In the genomic region with DNA sequence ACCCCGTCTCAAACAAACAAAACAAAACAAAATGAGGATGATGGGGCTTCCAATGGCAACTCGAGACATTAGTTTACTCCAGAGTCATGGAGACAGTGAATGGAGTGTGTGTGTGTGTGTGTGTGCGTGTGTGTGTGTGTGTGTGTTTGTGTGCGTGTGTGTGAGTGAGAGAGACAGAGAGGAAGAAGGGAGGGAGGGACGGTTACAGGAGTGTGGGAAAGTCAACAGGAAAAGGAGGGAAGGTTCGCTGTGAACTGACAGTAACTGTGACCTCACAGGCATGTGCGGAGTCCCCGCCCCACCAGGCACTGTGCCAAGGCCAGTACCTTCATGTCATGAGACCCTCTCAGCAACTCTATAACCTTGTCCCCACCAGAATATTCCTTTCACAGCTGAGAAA, we compare ENCODE assay signal across 9 cellular contexts. TPM values are rescaled to one million over a fixed set of nuclear protein-coding genes. Genes with fewer than 3 reads are reported as not detected.
DNase-seq lines count a peak whose midpoint lies in the region; TF ChIP-seq lines count a peak whose summit lies in the region.
"Not testable (repeated sequence)": the region's sequence is repeated elsewhere in the genome, so short reads cannot be mapped to it uniquely, and the experiment has no call there.
"Had no signal": no experiment of that assay in that cellular context is flagged by ENCODE, and none has a peak within 500 bp of the region (broad histone marks: within the 10 kb centered on the region; RNA-seq: fewer than 3 reads in every experiment).

No MANE protein-coding gene starts in this region.

- not testable (repeated sequence) for H3K4ac ChIP-seq in neuronal stem cell (ENCODE audit: low read length)

- H4K8ac ChIP-seq in neuronal stem cell (ENCODE audit: low read depth, low read length) = not testable (repeated sequence)

- not testable (repeated sequence) for H3K4me2 ChIP-seq in neuronal stem cell (ENCODE audit: insufficient read depth, low read length, poor library complexity, severe bottlenecking)

- WGBS in neuronal stem cell (ENCODE audit: extremely low coverage in 2 of 2, insufficient read length in 2 of 2, insufficient replicate concordance in 1 of 2), 2 donors = 100% methylated on average over 2 of the region's 8 CpGs; no CpG with 5 or more reads in 1 of the 2 donors

- CTCF ChIA-PET in HEK293 (lab: Yijun Ruan, JAX) = interaction anchor here (0.7 kb wide), 1 partner anchor 16 kb away, joined by 3 read pairs; no protein-coding TSS in a partner anchor

- not testable (repeated sequence) for H3K79me1 ChIP-seq in neuronal stem cell (ENCODE audit: low read depth, low read length)

- H3K27ac ChIP-seq in HEK293 (ENCODE audit: extremely low read depth, low read depth, low read length); neuronal stem cell (replicated peaks; ENCODE audit: low read length): not testable (repeated sequence)
- peak overlapping the region; percentile 46 for H3K27ac ChIP-seq in VCaP

- not testable (repeated sequence) for H2BK15ac ChIP-seq in neuronal stem cell (ENCODE audit: low read length)

- not testable (repeated sequence) for H2AK5ac ChIP-seq in neuronal stem cell (ENCODE audit: low read depth, low read length)

- not testable (repeated sequence) for H2BK12ac ChIP-seq in neuronal stem cell (ENCODE audit: low read length)

- POLR2A ChIA-PET in HEK293 (lab: Yijun Ruan, JAX) = not testable (repeated sequence)

- not testable (repeated sequence) for H3K4me3 ChIP-seq in BE2C (ENCODE audit: low read depth, low read length); HEK293 (ENCODE audit: low read depth, low read length); neuronal stem cell (ENCODE audit: low read length in 2 of 2)

- DNase-seq in BE2C (peak; percentile 70), NCI-H146 treated with DMSO at 0.1 percent for 48 hours (lab: John Stamatoyannopoulos, UW; ENCODE audit: unreplicated experiment) (peak; percentile 28), NCI-H82 (lab: John Stamatoyannopoulos, UW) (peak; percentile 46), dermis microvascular lymphatic vessel endothelial cell (ENCODE audit: low read depth in 2 of 2) (peak; percentile 98), iris pigment epithelial cell (ENCODE audit: low read depth) (peak; percentile 55)
- DNase-seq in neuronal stem cell (ENCODE audit: low spot score) = not testable (repeated sequence)

- not testable (repeated sequence) for H2BK120ac ChIP-seq in neuronal stem cell (ENCODE audit: low read depth, low read length)

- TF ChIP-seq CTCF in BE2C (IDR thresholded peaks at IDR 0.05; ENCODE audit: low read depth, low read length); HEK293 (tag by site-specific recombination; IDR thresholded peaks at IDR 0.05); VCaP (conservative IDR thresholded peaks at IDR 0.05): not testable (repeated sequence)

- H3K23ac ChIP-seq in neuronal stem cell (ENCODE audit: low read depth, low read length, poor library complexity) = not testable (repeated sequence)

- H3K36me3 ChIP-seq in BE2C; HEK293 (ENCODE audit: control insufficient read depth in 2 of 2, insufficient read depth in 1 of 2, low read length in 2 of 2); neuronal stem cell (replicated peaks in 1 of 2; ENCODE audit: control insufficient read depth in 2 of 2, insufficient read depth in 2 of 2, low read length in 2 of 2): not testable (repeated sequence)

- H3K9ac ChIP-seq in neuronal stem cell (ENCODE audit: low read depth, low read length, poor library complexity) = not testable (repeated sequence)

- H3K18ac ChIP-seq in neuronal stem cell (ENCODE audit: low read length) = not testable (repeated sequence)

- H2BK5ac ChIP-seq in neuronal stem cell (ENCODE audit: low read length) = not testable (repeated sequence)

- H3K27me3 ChIP-seq in BE2C; neuronal stem cell (ENCODE audit: control insufficient read depth in 3 of 3, insufficient read depth in 3 of 3, low read depth in 1 of 3, low read length in 3 of 3): not testable (repeated sequence)

- H2AFZ ChIP-seq in neuronal stem cell (ENCODE audit: low read length) = peak overlapping the region; percentile 61

- not testable (repeated sequence) for H3K4me1 ChIP-seq in BE2C; HEK293 (ENCODE audit: control insufficient read depth, insufficient read depth, low read length); neuronal stem cell (ENCODE audit: control insufficient read depth in 2 of 2, insufficient read depth in 1 of 2, low read depth in 1 of 2, low read length in 2 of 2)

- H3K14ac ChIP-seq in neuronal stem cell (ENCODE audit: low read length) = not testable (repeated sequence)

- H4K91ac ChIP-seq in neuronal stem cell (ENCODE audit: low read depth, low read length, poor library complexity) = not testable (repeated sequence)

- H3K9me3 ChIP-seq in BE2C; HEK293 (ENCODE audit: control insufficient read depth, insufficient read depth, low read depth, low read length); neuronal stem cell (replicated peaks in 1 of 2; ENCODE audit: control insufficient read depth in 2 of 2, insufficient read depth in 1 of 2, low read depth in 1 of 2, low read length in 2 of 2): not testable (repeated sequence)

TF ChIP-seq in HEK293, 187 proteins besides CTCF, POLR2A, EP300 and RAD21 (continues in another document):
- TF ChIP-seq ZNF335 (tag by site-specific recombination; conservative IDR thresholded peaks at IDR 0.05) = peak; percentile 44; the same call in 1 of the 2 replicates
- TF ChIP-seq, protein P1, sequence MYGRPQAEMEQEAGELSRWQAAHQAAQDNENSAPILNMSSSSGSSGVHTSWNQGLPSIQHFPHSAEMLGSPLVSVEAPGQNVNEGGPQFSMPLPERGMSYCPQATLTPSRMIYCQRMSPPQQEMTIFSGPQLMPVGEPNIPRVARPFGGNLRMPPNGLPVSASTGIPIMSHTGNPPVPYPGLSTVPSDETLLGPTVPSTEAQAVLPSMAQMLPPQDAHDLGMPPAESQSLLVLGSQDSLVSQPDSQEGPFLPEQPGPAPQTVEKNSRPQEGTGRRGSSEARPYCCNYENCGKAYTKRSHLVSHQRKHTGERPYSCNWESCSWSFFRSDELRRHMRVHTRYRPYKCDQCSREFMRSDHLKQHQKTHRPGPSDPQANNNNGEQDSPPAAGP (tag by site-specific recombination; IDR thresholded peaks at IDR 0.05) = peak; percentile 59; the same call in 1 of the 2 replicates
- TF ChIP-seq SP2 (tag by site-specific recombination; IDR thresholded peaks at IDR 0.05) = 0 out of 2 replicates have a peak, but pooled peaks have one; percentile 8
- peak; percentile 53; the same call in 1 of the 2 replicates for TF ChIP-seq WT1 (tag by site-specific recombination; IDR thresholded peaks at IDR 0.05)
- TF ChIP-seq ZBTB21 (tag by site-specific recombination; IDR thresholded peaks at IDR 0.05) = peak; percentile 77
- TF ChIP-seq ZNF157 (tag by site-specific recombination; IDR thresholded peaks at IDR 0.05) = 0 out of 2 replicates have a peak, but pooled peaks have one; percentile 21
- TF ChIP-seq, protein P2, sequence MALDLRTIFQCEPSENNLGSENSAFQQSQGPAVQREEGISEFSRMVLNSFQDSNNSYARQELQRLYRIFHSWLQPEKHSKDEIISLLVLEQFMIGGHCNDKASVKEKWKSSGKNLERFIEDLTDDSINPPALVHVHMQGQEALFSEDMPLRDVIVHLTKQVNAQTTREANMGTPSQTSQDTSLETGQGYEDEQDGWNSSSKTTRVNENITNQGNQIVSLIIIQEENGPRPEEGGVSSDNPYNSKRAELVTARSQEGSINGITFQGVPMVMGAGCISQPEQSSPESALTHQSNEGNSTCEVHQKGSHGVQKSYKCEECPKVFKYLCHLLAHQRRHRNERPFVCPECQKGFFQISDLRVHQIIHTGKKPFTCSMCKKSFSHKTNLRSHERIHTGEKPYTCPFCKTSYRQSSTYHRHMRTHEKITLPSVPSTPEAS (tag by site-specific recombination; IDR thresholded peaks at IDR 0.05) = peak; percentile 89
- TF ChIP-seq, protein P3, sequence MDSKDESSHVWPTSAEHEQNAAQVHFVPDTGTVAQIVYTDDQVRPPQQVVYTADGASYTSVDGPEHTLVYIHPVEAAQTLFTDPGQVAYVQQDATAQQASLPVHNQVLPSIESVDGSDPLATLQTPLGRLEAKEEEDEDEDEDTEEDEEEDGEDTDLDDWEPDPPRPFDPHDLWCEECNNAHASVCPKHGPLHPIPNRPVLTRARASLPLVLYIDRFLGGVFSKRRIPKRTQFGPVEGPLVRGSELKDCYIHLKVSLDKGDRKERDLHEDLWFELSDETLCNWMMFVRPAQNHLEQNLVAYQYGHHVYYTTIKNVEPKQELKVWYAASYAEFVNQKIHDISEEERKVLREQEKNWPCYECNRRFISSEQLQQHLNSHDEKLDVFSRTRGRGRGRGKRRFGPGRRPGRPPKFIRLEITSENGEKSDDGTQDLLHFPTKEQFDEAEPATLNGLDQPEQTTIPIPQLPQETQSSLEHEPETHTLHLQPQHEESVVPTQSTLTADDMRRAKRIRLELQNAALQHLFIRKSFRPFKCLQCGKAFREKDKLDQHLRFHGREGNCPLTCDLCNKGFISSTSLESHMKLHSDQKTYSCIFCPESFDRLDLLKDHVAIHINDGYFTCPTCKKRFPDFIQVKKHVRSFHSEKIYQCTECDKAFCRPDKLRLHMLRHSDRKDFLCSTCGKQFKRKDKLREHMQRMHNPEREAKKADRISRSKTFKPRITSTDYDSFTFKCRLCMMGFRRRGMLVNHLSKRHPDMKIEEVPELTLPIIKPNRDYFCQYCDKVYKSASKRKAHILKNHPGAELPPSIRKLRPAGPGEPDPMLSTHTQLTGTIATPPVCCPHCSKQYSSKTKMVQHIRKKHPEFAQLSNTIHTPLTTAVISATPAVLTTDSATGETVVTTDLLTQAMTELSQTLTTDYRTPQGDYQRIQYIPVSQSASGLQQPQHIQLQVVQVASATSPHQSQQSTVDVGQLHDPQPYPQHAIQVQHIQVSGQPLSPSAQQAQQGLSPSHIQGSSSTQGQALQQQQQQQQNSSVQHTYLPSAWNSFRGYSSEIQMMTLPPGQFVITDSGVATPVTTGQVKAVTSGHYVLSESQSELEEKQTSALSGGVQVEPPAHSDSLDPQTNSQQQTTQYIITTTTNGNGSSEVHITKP (tag by site-specific recombination; IDR thresholded peaks at IDR 0.05) = peak; percentile 55

RNA-seq across cellular contexts. Expression of a gene that starts 13.6 kb away (rescaled TPM):
- 0.68 TPM for polyA plus RNA-seq in BE2C (2012; ENCODE audit: insufficient read depth, insufficient read length, low read depth)
- total RNA-seq in dermis microvascular lymphatic vessel endothelial cell = 4.4 and 11.0 TPM in 2 replicates
- polyA plus RNA-seq in neuronal stem cell (2013, experiment 1 of 2) = 3.7 TPM
- 3.6 TPM for polyA plus RNA-seq in neuronal stem cell (2013, experiment 2 of 2)
- total RNA-seq: OCI-LY7 had no signal
